ENCODE assay signal across 23 cellular contexts in genomic region chr16:79393564-79393963, GRCh38.
DNase-seq lines count a peak whose midpoint lies in the region; ATAC-seq, FAIRE-seq and TF ChIP-seq lines count a peak whose summit lies in the region.
"Had no signal": no experiment of that assay in that cellular context is flagged by ENCODE, and none has a peak within 500 bp of the region (broad histone marks: within the 10 kb centered on the region; RNA-seq: fewer than 3 reads in every experiment).

No MANE protein-coding gene starts in this region.

- H3K9me1 ChIP-seq in IMR-90 (ENCODE audit: insufficient read depth, low read length) = no peaks in the 10 kb centered on the region
- H3K9me1 ChIP-seq in K562 (ENCODE audit: control insufficient read depth, insufficient read depth, low read length) = no peaks in the 10 kb centered on the region

- CTCF ChIA-PET in HepG2 (lab: Yijun Ruan, JAX; ENCODE audit: low intra/inter-chr PET ratio, low total read pairs) = no interaction called here
- CTCF ChIA-PET in IMR-90 (lab: Yijun Ruan, JAX) = no interaction called here
- CTCF ChIA-PET in K562 (lab: Yijun Ruan, JAX; ENCODE audit: low intra/inter-chr PET ratio) = no interaction called here

- TF ChIP-seq RAD21 in HepG2 (CRISPR knock-in tag; IDR thresholded peaks at IDR 0.05) (no peak), IMR-90 (IDR thresholded peaks at IDR 0.05; ENCODE audit: low read length) (no peak), K562 (CRISPR knock-in tag; conservative IDR thresholded peaks at IDR 0.05 in 1 of 2, IDR thresholded peaks at IDR 0.05 in 1 of 2) (no peak)

- H3K4me1 Mint-ChIP-seq in endodermal cell = peaks cover 20% of the 10 kb centered on the region
- H3K4me1 Mint-ChIP-seq: B cell had no signal

- DNase-seq in HepG2 (ENCODE audit: low spot score) (no peak), right lobe of liver (no peak), IMR-90 (no peak), K562 (ENCODE audit: extremely low read depth in 1 of 4, low spot score in 3 of 4) (no peak), endodermal cell (peak; percentile 13), vagina (ENCODE audit: extremely low spot score in 2 of 2) (no peak)
- DNase-seq in activated CD4-positive, CD25-positive, alpha-beta regulatory T cell (lab: John Stamatoyannopoulos, UW) = no peak
- DNase-seq: 8988T; AML-193; Caco-2; Calu3; CD4-positive, alpha-beta T cell; CD8-positive, alpha-beta T cell; DMS79 treated with DMSO at 0.1 percent for 48 hours; GF-D8 had no signal

- no peak overlapping the region for H3K4me3 ChIP-seq in HepG2 (replicated peaks in 1 of 3; ENCODE audit: insufficient read depth in 1 of 3, low read depth in 2 of 3, low read length in 3 of 3)
- H3K4me3 ChIP-seq in right lobe of liver = no peak overlapping the region
- no peak overlapping the region for H3K4me3 ChIP-seq in IMR-90 (ENCODE audit: insufficient read depth, low read depth, low read length)
- no peak overlapping the region for H3K4me3 ChIP-seq in K562
- H3K4me3 ChIP-seq in endodermal cell (ENCODE audit: low read length) = no peak overlapping the region
- H3K4me3 ChIP-seq in vagina = no peak overlapping the region
- H3K4me3 ChIP-seq: BLaER1 treated with 17β-estradiol and CSF1 and Interleukin-3, amounts not matched to agents 10 nM and 100 nM had no signal

- H3K79me1 ChIP-seq in IMR-90 (ENCODE audit: low read depth in 1 of 2, low read length in 2 of 2) = no peaks in the 10 kb centered on the region

- H3K27ac ChIP-seq in HepG2 (ENCODE audit: extremely low read length, insufficient read depth, low read length) (no peak overlapping the region), right lobe of liver (no peak overlapping the region), IMR-90 (ENCODE audit: insufficient read depth, low read length) (no peak overlapping the region), K562 (ENCODE audit: extremely low read depth, low read depth, low read length) (no peak overlapping the region), endodermal cell (ENCODE audit: low read depth, low read length) (no peak overlapping the region), vagina (no peak overlapping the region)
- H3K27ac ChIP-seq: BLaER1 treated with 17β-estradiol and CSF1 and Interleukin-3, amounts not matched to agents 10 nM and 100 nM; C4-2B had no signal

- no peaks in the 10 kb centered on the region for H4K20me1 ChIP-seq in HepG2 (ENCODE audit: insufficient read depth, low read length)
- H4K20me1 ChIP-seq in IMR-90 (ENCODE audit: insufficient read depth, low read length) = no peaks in the 10 kb centered on the region
- H4K20me1 ChIP-seq in K562 (replicated peaks; ENCODE audit: control insufficient read depth, insufficient read depth, low read length) = no peaks in the 10 kb centered on the region
- H4K20me1 ChIP-seq: BLaER1 treated with 17β-estradiol and CSF1 and Interleukin-3, amounts not matched to agents 10 nM and 100 nM had no signal

- no peak overlapping the region for H4K91ac ChIP-seq in IMR-90 (ENCODE audit: insufficient read depth, low read depth, low read length)

- H4K8ac ChIP-seq in IMR-90 (ENCODE audit: low read depth in 2 of 2, low read length in 2 of 2) = no peak overlapping the region

- H3K14ac ChIP-seq in IMR-90 (replicated peaks; ENCODE audit: low read depth, low read length) = no peak overlapping the region

- H3K27ac Mint-ChIP-seq in endodermal cell = no peak overlapping the region
- H3K27ac Mint-ChIP-seq: B cell; CD4-positive, alpha-beta T cell; CD8-positive, alpha-beta T cell had no signal

- no peak overlapping the region for H3K23ac ChIP-seq in IMR-90 (ENCODE audit: low read depth, low read length)

- no peak overlapping the region for H3K4me3 Mint-ChIP-seq in endodermal cell
- H3K4me3 Mint-ChIP-seq: B cell; CD4-positive, alpha-beta T cell; CD8-positive, alpha-beta T cell had no signal

- intact Hi-C loops in HepG2 (cut with micrococcal nuclease; ENCODE audit: unreplicated experiment) = no loop called here
- intact Hi-C loops in right lobe of liver (cut with DNase I) = no loop called here
- intact Hi-C loops in IMR-90 (cut with micrococcal nuclease) = no loop called here
- intact Hi-C loops in K562 (cut with micrococcal nuclease) = no loop called here
- intact Hi-C loops in vagina (cut with DNase I) = no loop called here

- in situ Hi-C loops in HepG2 (cut with HindIII; ENCODE audit: extremely low pct_ligation_motif_present, low pct_unique_long_range_greater_than_20kb) = no loop called here
- in situ Hi-C loops in IMR-90 (cut with MboI; ENCODE audit: low sequenced_read_pairs) = no loop called here
- in situ Hi-C loops in K562 (cut with MboI) = no loop called here

- no TSS peak for BruUV-seq in HepG2 (replicated peaks; lab: Mats Ljungman, UMichigan)
- no TSS peak for BruUV-seq in IMR-90 (replicated peaks; lab: Mats Ljungman, UMichigan)
- BruUV-seq in K562 (replicated peaks; lab: Mats Ljungman, UMichigan) = no TSS peak

- H3K4me1 ChIP-seq in HepG2 (ENCODE audit: insufficient read depth, low read length) = no peaks in the 10 kb centered on the region
- H3K4me1 ChIP-seq in right lobe of liver = no peaks in the 10 kb centered on the region
- no peaks in the 10 kb centered on the region for H3K4me1 ChIP-seq in IMR-90 (ENCODE audit: control insufficient read depth, insufficient read depth, low read length)
- no peaks in the 10 kb centered on the region for H3K4me1 ChIP-seq in K562 (replicated peaks in 1 of 2; ENCODE audit: control insufficient read depth in 2 of 2, insufficient read depth in 2 of 2, low read length in 2 of 2)
- no peaks in the 10 kb centered on the region for H3K4me1 ChIP-seq in endodermal cell (ENCODE audit: control insufficient read depth, insufficient read depth, low read length)
- no peaks in the 10 kb centered on the region for H3K4me1 ChIP-seq in vagina

- no peak for ATAC-seq in HepG2
- no peak for ATAC-seq in right lobe of liver
- ATAC-seq in IMR-90 (ENCODE audit: low read depth) = no peak
- ATAC-seq in K562 = no peak
- ATAC-seq in GM18511 (IDR thresholded peaks at IDR 0.05; ENCODE audit: unreplicated experiment) = no peak
- ATAC-seq: CD8-positive, alpha-beta T cell had no signal

- TF ChIP-seq EP300 in HepG2 (IDR thresholded peaks at IDR 0.05; ENCODE audit: low read depth in 2 of 2, low read length in 2 of 2) = no peak
- TF ChIP-seq EP300 in HepG2 (CRISPR knock-in tag; IDR thresholded peaks at IDR 0.05; ENCODE audit: borderline replicate concordance) = no peak
- TF ChIP-seq EP300 in K562 (IDR thresholded peaks at IDR 0.05; ENCODE audit: low read length) = no peak

- no peak overlapping the region for H3K4ac ChIP-seq in IMR-90 (ENCODE audit: low read depth, low read length)

- H4K5ac ChIP-seq in IMR-90 (ENCODE audit: low read depth, low read length) = no peak overlapping the region

- H2BK15ac ChIP-seq in IMR-90 (ENCODE audit: low read depth, low read length) = no peak overlapping the region

- H2AK9ac ChIP-seq in IMR-90 (replicated peaks; ENCODE audit: low read depth, low read length, poor library complexity) = no peak overlapping the region

- no peak overlapping the region for H3K56ac ChIP-seq in IMR-90 (ENCODE audit: extremely low read depth, insufficient read depth, low read length)

- peaks cover 6% of the 10 kb centered on the region for H3K9me3 Mint-ChIP-seq in endodermal cell
- H3K9me3 Mint-ChIP-seq: CD4-positive, alpha-beta T cell; CD8-positive, alpha-beta T cell had no signal

- dilution Hi-C loops in IMR-90 (cut with HindIII; ENCODE audit: low sequenced_read_pairs, unreplicated experiment) = no loop called here

- TF ChIP-seq CTCF in HepG2 (CRISPR knock-in tag; IDR thresholded peaks at IDR 0.05) = no peak
- TF ChIP-seq CTCF in right lobe of liver (IDR thresholded peaks at IDR 0.05) = no peak
- TF ChIP-seq CTCF in IMR-90 (conservative IDR thresholded peaks at IDR 0.05; ENCODE audit: low read depth, low read length) = no peak
- no peak for TF ChIP-seq CTCF in K562 (IDR thresholded peaks at IDR 0.05 in 2 of 3, conservative IDR thresholded peaks at IDR 0.05 in 1 of 3; ENCODE audit: insufficient read depth in 2 of 3, low read depth in 1 of 3, low read length in 3 of 3)
- no peak for TF ChIP-seq CTCF in endodermal cell (conservative IDR thresholded peaks at IDR 0.05)
- TF ChIP-seq CTCF in vagina (IDR thresholded peaks at IDR 0.05) = no peak

- H3K4me2 ChIP-seq in HepG2 (ENCODE audit: low read depth, low read length) (no peak overlapping the region), IMR-90 (ENCODE audit: low read depth, low read length) (no peak overlapping the region), K562 (ENCODE audit: insufficient read depth, low read length) (no peak overlapping the region)

- H3K36me3 Mint-ChIP-seq in endodermal cell (ENCODE audit: low read depth) = no peaks in the 10 kb centered on the region
- H3K36me3 Mint-ChIP-seq: CD8-positive, alpha-beta T cell had no signal

- no peaks in the 10 kb centered on the region for H3K27me3 Mint-ChIP-seq in endodermal cell (ENCODE audit: insufficient read depth)
- H3K27me3 Mint-ChIP-seq: CD4-positive, alpha-beta T cell had no signal

- TF ChIP-seq POLR2A in HepG2 (IDR thresholded peaks at IDR 0.05; ENCODE audit: insufficient read depth in 1 of 2, low read depth in 2 of 2, low read length in 2 of 2) (no peak), right lobe of liver (IDR thresholded peaks at IDR 0.05) (no peak), IMR-90 (IDR thresholded peaks at IDR 0.05; ENCODE audit: low read depth, low read length) (no peak), K562 (conservative IDR thresholded peaks at IDR 0.05) (no peak), vagina (IDR thresholded peaks at IDR 0.05) (no peak)

- no peaks in the 10 kb centered on the region for H3K9me3 ChIP-seq in HepG2 (ENCODE audit: low read length)
- H3K9me3 ChIP-seq in right lobe of liver = no peaks in the 10 kb centered on the region
- H3K9me3 ChIP-seq in IMR-90 (ENCODE audit: control insufficient read depth, insufficient read depth, low read length) = peaks cover 35% of the 10 kb centered on the region
- no peaks in the 10 kb centered on the region for H3K9me3 ChIP-seq in K562 (replicated peaks; ENCODE audit: control insufficient read depth, insufficient read depth, low read depth, low read length)
- H3K9me3 ChIP-seq in endodermal cell (ENCODE audit: control insufficient read depth, low read length) = no peaks in the 10 kb centered on the region
- H3K9me3 ChIP-seq in vagina = no peaks in the 10 kb centered on the region
- H3K9me3 ChIP-seq: BLaER1 treated with 17β-estradiol and CSF1 and Interleukin-3, amounts not matched to agents 10 nM and 100 nM; Caco-2 had no signal

- 0 out of 5 replicates have a peak, but pooled peaks cover 0 to 4% of the 10 kb centered on the region in 2 experiments for H3K27me3 ChIP-seq in HepG2 (ENCODE audit: control insufficient read depth in 1 of 2, insufficient read depth in 2 of 2, low read length in 2 of 2)
- H3K27me3 ChIP-seq in right lobe of liver = no peaks in the 10 kb centered on the region
- H3K27me3 ChIP-seq in IMR-90 (ENCODE audit: control insufficient read depth, insufficient read depth, low read length) = no peaks in the 10 kb centered on the region
- H3K27me3 ChIP-seq in K562 (ENCODE audit: control insufficient read depth in 2 of 2, insufficient read depth in 2 of 2, low read length in 2 of 2) = peaks cover 6 to 19% of the 10 kb centered on the region in 2 experiments; a peak in 4 of 5 replicates
- no peaks in the 10 kb centered on the region for H3K27me3 ChIP-seq in endodermal cell (ENCODE audit: control insufficient read depth, insufficient read depth, low read length, poor library complexity, severe bottlenecking)
- H3K27me3 ChIP-seq in vagina = no peaks in the 10 kb centered on the region
- H3K27me3 ChIP-seq: BLaER1 treated with 17β-estradiol and CSF1 and Interleukin-3, amounts not matched to agents 10 nM and 100 nM had no signal

- no peak overlapping the region for H2BK20ac ChIP-seq in IMR-90 (ENCODE audit: low read depth, low read length)

- H3K18ac ChIP-seq in IMR-90 (ENCODE audit: low read depth, low read length) = no peak overlapping the region

- H3K9ac ChIP-seq in HepG2 (ENCODE audit: insufficient read depth, low read depth, low read length) (no peak overlapping the region), IMR-90 (ENCODE audit: low read depth, low read length) (no peak overlapping the region), K562 (ENCODE audit: insufficient read depth in 1 of 2, low read depth in 2 of 2, low read length in 2 of 2) (no peak overlapping the region), endodermal cell (ENCODE audit: extremely low read depth, low read length, poor library complexity, severe bottlenecking) (no peak overlapping the region)
- H3K9ac ChIP-seq: BLaER1 treated with 17β-estradiol and CSF1 and Interleukin-3, amounts not matched to agents 10 nM and 100 nM had no signal

- no peak overlapping the region for H2BK120ac ChIP-seq in IMR-90 (ENCODE audit: low read depth, low read length)

- FAIRE-seq in HepG2 (lab: Jason Lieb, UNC) (no peak), K562 (lab: Jason Lieb, UNC) (peak; percentile 42)
- FAIRE-seq: A204.1, D721Med, G401.6, GM12891 had no signal

- no peak overlapping the region for H2BK5ac ChIP-seq in IMR-90 (ENCODE audit: low read depth, low read length, poor library complexity, severe bottlenecking)

- H2AK5ac ChIP-seq in IMR-90 (ENCODE audit: low read depth, low read length) = no peak overlapping the region

- 37% methylated on average over 2 of the region's 2 CpGs for WGBS in HepG2 (ENCODE audit: low lambda C conversion rate)
- WGBS in right lobe of liver (ENCODE audit: insufficient coverage, low coverage, low lambda C conversion rate, missing lambda C conversion rate) = 44% methylated on average over 2 of the region's 2 CpGs
- WGBS in IMR-90 (ENCODE audit: extremely low coverage in 2 of 2, insufficient read length in 1 of 2), 2 experiments = 83% methylated on average over 2 of the region's 2 CpGs; no CpG with 5 or more reads in 1 of the 2 experiments
- WGBS in K562 (ENCODE audit: insufficient coverage, low coverage, missing lambda C conversion rate) = 3% methylated on average over 2 of the region's 2 CpGs
- WGBS in endodermal cell (ENCODE audit: insufficient coverage in 1 of 2, insufficient read length in 1 of 2), 2 experiments = 98 to 100% methylated on average over 2 of the region's 2 CpGs

- H3K79me2 ChIP-seq in HepG2 (ENCODE audit: insufficient read depth, low read length) (no peaks in the 10 kb centered on the region), K562 (ENCODE audit: control insufficient read depth, insufficient read depth, low read length) (no peaks in the 10 kb centered on the region)

- POLR2A ChIA-PET in HepG2 (lab: Yijun Ruan, JAX) = no interaction called here
- POLR2A ChIA-PET in IMR-90 (lab: Charles Lee; ENCODE audit: unreplicated experiment) = no interaction called here
- POLR2A ChIA-PET in K562 (lab: Yijun Ruan, JAX) = interaction anchor here (0.7 kb wide), 1 partner anchor 8 kb away, joined by 3 read pairs; no protein-coding TSS in a partner anchor

- H3K36me3 ChIP-seq in HepG2 (replicated peaks in 1 of 2; ENCODE audit: control insufficient read depth in 1 of 2, insufficient read depth in 2 of 2, low read length in 2 of 2) (no peaks in the 10 kb centered on the region), right lobe of liver (no peaks in the 10 kb centered on the region), IMR-90 (ENCODE audit: control insufficient read depth, insufficient read depth, low read length) (no peaks in the 10 kb centered on the region), K562 (ENCODE audit: control insufficient read depth, insufficient read depth, low read length) (no peaks in the 10 kb centered on the region), endodermal cell (ENCODE audit: control insufficient read depth, insufficient read depth, low read length) (no peaks in the 10 kb centered on the region), vagina (no peaks in the 10 kb centered on the region)
- H3K36me3 ChIP-seq: BLaER1 treated with 17β-estradiol and CSF1 and Interleukin-3, amounts not matched to agents 10 nM and 100 nM had no signal

- H2AFZ ChIP-seq in HepG2 (ENCODE audit: low read length) = no peak overlapping the region
- H2AFZ ChIP-seq in IMR-90 (replicated peaks; ENCODE audit: low read length, poor library complexity) = no peak overlapping the region
- H2AFZ ChIP-seq in K562 (ENCODE audit: low read depth, low read length) = no peak overlapping the region

Comparison
In these comparisons a context has a peak if more than half of its experiments do, and no peak if none do; other contexts are left out.
1. Of the 241 proteins assayed by ChIP-seq in both HepG2 and K562: peak only in HepG2: none; only in K562: MAFG; in both: MAFF and MAFK; in neither: 238.